ENCODE assay signal across 8 cellular contexts in the genomic region with DNA sequence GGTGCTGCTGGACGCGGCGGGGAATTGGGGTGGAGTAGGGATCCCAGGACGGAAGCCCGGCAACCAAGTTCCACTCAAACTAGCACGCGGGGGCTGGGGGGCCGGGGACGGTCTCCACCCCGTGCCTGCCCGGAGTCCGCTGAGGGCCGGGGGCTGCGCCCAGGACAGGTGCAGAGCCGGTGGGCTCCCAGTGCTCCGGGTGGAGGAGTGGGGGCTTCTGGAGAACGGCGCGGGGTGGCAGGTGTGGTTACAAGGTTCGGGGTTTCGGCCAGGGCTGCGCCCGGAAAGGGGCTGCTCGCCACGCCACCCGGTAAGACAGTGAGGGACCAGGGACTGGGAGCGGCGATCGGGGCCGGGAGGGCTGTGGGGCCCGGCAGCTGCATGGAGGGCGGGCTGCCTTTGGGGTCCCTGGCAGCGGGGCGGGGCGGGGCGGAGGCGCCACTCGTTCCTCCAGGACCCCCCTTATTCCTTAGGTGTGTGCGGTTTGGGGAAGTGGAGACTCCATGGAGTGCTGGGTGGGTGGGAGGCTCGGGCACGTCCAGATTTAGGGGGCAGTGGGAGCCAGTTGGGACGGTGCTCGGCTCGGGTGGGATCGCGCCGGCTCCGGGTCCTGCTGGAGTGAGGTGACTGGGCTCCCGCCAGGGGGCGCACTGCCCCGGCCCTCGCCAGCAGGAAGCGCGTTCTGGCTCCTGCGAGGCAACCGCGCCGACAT. TPM values are rescaled to one million over a fixed set of nuclear protein-coding genes. Genes with fewer than 3 reads are reported as not detected.
DNase-seq lines count a peak whose midpoint lies in the region; ATAC-seq and TF ChIP-seq lines count a peak whose summit lies in the region.

No MANE protein-coding gene starts in this region.

- H3K36me3 ChIP-seq in Karpas-422 (ENCODE audit: insufficient read depth, low read length) (no peaks in the 10 kb centered on the region), SU-DHL-6 (ENCODE audit: low read length) (no peaks in the 10 kb centered on the region), adipocyte (ENCODE audit: control insufficient read depth, insufficient read depth, low read length, severe bottlenecking) (no peaks in the 10 kb centered on the region), left ventricle myocardium inferior (no peaks in the 10 kb centered on the region), upper lobe of right lung (no peaks in the 10 kb centered on the region)

- H3K4me3 Mint-ChIP-seq in progenitor cell of endocrine pancreas (ENCODE audit: low read depth) = peak overlapping the region; percentile 82

- H3K27ac Mint-ChIP-seq in progenitor cell of endocrine pancreas = peak overlapping the region; percentile 87

- TF ChIP-seq CTCF in SU-DHL-6 (IDR thresholded peaks at IDR 0.05; ENCODE audit: insufficient read depth, low read length, poor library complexity, severe bottlenecking) (peak; percentile 73), left ventricle myocardium inferior (IDR thresholded peaks at IDR 0.05; ENCODE audit: borderline replicate concordance) (peak; percentile 98), progenitor cell of endocrine pancreas (IDR thresholded peaks at IDR 0.05; ENCODE audit: unreplicated experiment) (peak; percentile 96), upper lobe of right lung (IDR thresholded peaks at IDR 0.05) (peak; percentile 95)

- H3K9me3 Mint-ChIP-seq in progenitor cell of endocrine pancreas (ENCODE audit: low read depth) = no peaks in the 10 kb centered on the region

- 0 out of 2 replicates have a peak, but pooled peaks cover 3% of the 10 kb centered on the region for H4K20me1 ChIP-seq in Karpas-422 (ENCODE audit: insufficient read depth, low read depth, low read length)
- no peaks in the 10 kb centered on the region for H4K20me1 ChIP-seq in SU-DHL-6 (ENCODE audit: low read depth, low read length)

- H3K9me2 ChIP-seq in Karpas-422 (replicated peaks; ENCODE audit: insufficient read depth, low read length) (no peaks in the 10 kb centered on the region), SU-DHL-6 (replicated peaks; ENCODE audit: insufficient read depth, low read length) (no peaks in the 10 kb centered on the region)

- peak overlapping the region; percentile 45 for H3K9ac ChIP-seq in Karpas-422 (ENCODE audit: low read length)
- no peak overlapping the region for H3K9ac ChIP-seq in SU-DHL-6 (ENCODE audit: low read length)
- H3K9ac ChIP-seq in adipocyte (ENCODE audit: low read length) = no peak overlapping the region

- H3K27me3 ChIP-seq in Karpas-422 (ENCODE audit: low read length) (no peaks in the 10 kb centered on the region), SU-DHL-6 (ENCODE audit: low read length) (no peaks in the 10 kb centered on the region), adipocyte (replicated peaks; ENCODE audit: control insufficient read depth, insufficient read depth, low read length) (peaks cover 67% of the 10 kb centered on the region), left ventricle myocardium inferior (ENCODE audit: low read depth) (no peaks in the 10 kb centered on the region), upper lobe of right lung (peaks cover 10% of the 10 kb centered on the region)

- H3K9me3 ChIP-seq in Karpas-422 (ENCODE audit: low read length) (no peaks in the 10 kb centered on the region), SU-DHL-6 (ENCODE audit: insufficient read depth, low read length) (no peaks in the 10 kb centered on the region), adipocyte (ENCODE audit: control insufficient read depth, low read length) (peaks cover 2% of the 10 kb centered on the region), left ventricle myocardium inferior (replicated peaks) (no peaks in the 10 kb centered on the region), upper lobe of right lung (no peaks in the 10 kb centered on the region)

- no peaks in the 10 kb centered on the region for H3K36me3 Mint-ChIP-seq in progenitor cell of endocrine pancreas (ENCODE audit: insufficient read depth)

- H3K4me2 ChIP-seq in Karpas-422 (ENCODE audit: low read depth, low read length, poor library complexity, severe bottlenecking) (peak overlapping the region; percentile 46), SU-DHL-6 (ENCODE audit: low read depth, low read length, poor library complexity, severe bottlenecking) (no peak overlapping the region)

- H3K27ac ChIP-seq in Karpas-422 (ENCODE audit: low read length) = no peak overlapping the region
- H3K27ac ChIP-seq in SU-DHL-6 (ENCODE audit: low read depth, low read length) = no peak overlapping the region
- peak overlapping the region; percentile 95 for H3K27ac ChIP-seq in left ventricle myocardium inferior (replicated peaks)
- peak overlapping the region; percentile 65 for H3K27ac ChIP-seq in upper lobe of right lung

- intact Hi-C loops in left ventricle myocardium inferior (cut with micrococcal nuclease) = loop anchor here (5.0 to 10.0 kb wide), 3 partner anchors 47 to 165 kb away; no protein-coding TSS in a partner anchor
- intact Hi-C loops in upper lobe of right lung (cut with DNase I) = loop anchor here (5.0 kb wide), 1 partner anchor 165 kb away; no protein-coding TSS in a partner anchor

- H3K4me3 ChIP-seq in Karpas-422 (ENCODE audit: low read length) (peak overlapping the region; percentile 50; the same call in 1 of the 2 replicates), SU-DHL-6 (ENCODE audit: insufficient read depth, low read length, poor library complexity, severe bottlenecking) (no peak overlapping the region), adipocyte (ENCODE audit: low read length) (peak overlapping the region; percentile 60), left ventricle myocardium inferior (peak overlapping the region; percentile 96), upper lobe of right lung (peak overlapping the region; percentile 54)

- peak; percentile 52 for ATAC-seq in GM19463 (IDR thresholded peaks at IDR 0.05; ENCODE audit: unreplicated experiment)
- peak; percentile 89 for ATAC-seq in upper lobe of right lung

- H3F3A ChIP-seq in SU-DHL-6 (ENCODE audit: insufficient read depth) = no peaks in the 10 kb centered on the region

- DNase-seq in CD1c-positive myeloid dendritic cell (ENCODE audit: extremely low spot score) (peak; percentile 70), Karpas-422 (peak; percentile 88), adipocyte (ENCODE audit: low read depth) (peak; percentile 90), left ventricle myocardium inferior (peak; percentile 87), progenitor cell of endocrine pancreas (ENCODE audit: low spot score, unreplicated experiment) (peak; percentile 76), upper lobe of right lung (peak; percentile 87)

- H3K4me1 Mint-ChIP-seq in progenitor cell of endocrine pancreas (ENCODE audit: low read depth) = peaks cover 18% of the 10 kb centered on the region

- H3K27me3 Mint-ChIP-seq in progenitor cell of endocrine pancreas = peaks cover 15% of the 10 kb centered on the region

- H2AFZ ChIP-seq in Karpas-422 (ENCODE audit: low read length) = peak overlapping the region; percentile 79; the same call in 1 of the 2 replicates
- no peak overlapping the region for H2AFZ ChIP-seq in SU-DHL-6 (ENCODE audit: low read depth, low read length, severe bottlenecking)

- H3K4me1 ChIP-seq in Karpas-422 (ENCODE audit: low read length) (peaks cover 20% of the 10 kb centered on the region), adipocyte (ENCODE audit: control insufficient read depth, insufficient read depth, low read length) (peaks cover 6% of the 10 kb centered on the region), left ventricle myocardium inferior (peaks cover 70% of the 10 kb centered on the region), upper lobe of right lung (peaks cover 24% of the 10 kb centered on the region)

- no peaks in the 10 kb centered on the region for H3K79me2 ChIP-seq in Karpas-422 (ENCODE audit: low read length)
- H3K79me2 ChIP-seq in SU-DHL-6 (ENCODE audit: insufficient read depth, low read length) = no peaks in the 10 kb centered on the region

RNA-seq across cellular contexts. Expression of a gene that starts 0.8 kb away (rescaled TPM):
- 0.90 and 1.8 TPM in 2 replicates for total RNA-seq in Karpas-422 (2014; rRNA removed; shearing (Covaris generic); ENCODE audit: low replicate concordance)
- total RNA-seq in left ventricle myocardium inferior = 129 TPM
- 21.3 and 25.7 TPM in 2 replicates for total RNA-seq in progenitor cell of endocrine pancreas
- 46.4 TPM for total RNA-seq in upper lobe of right lung

Comparison
In these comparisons a context has a peak if more than half of its experiments do, and no peak if none do; other contexts are left out.
1. H3K27ac ChIP-seq: peak in left ventricle myocardium inferior (single experiment) and upper lobe of right lung (single experiment); none in Karpas-422 (single experiment) and SU-DHL-6 (single experiment).
2. Peak in every context shown above with its lines, with median percentiles within 50 percentile points of each other: DNase-seq and CTCF ChIP-seq.